Comparison of ENCODE assay signal across 22 cellular contexts in the genomic region with DNA sequence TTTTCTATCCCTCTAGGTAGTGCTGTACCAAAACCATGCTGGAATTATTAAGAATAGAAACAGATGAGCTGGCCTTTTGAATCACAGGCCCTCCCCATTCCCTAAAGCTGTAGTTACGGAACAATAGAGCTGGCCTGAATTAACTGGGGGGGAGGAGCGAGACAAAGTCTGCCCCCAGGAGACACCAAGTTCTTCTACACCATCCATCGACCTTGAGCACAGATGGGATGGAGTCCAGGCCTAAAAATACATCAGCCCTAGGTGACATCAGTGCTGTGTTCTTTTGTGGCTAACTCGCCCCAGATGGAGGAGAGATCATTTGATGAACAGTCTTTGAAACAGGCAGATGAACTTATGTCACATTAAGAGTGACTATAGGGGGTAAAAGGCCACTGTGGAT. TPM values are rescaled to one million over a fixed set of nuclear protein-coding genes. Genes with fewer than 3 reads are reported as not detected.
"Had no signal": no experiment of that assay in that cellular context is flagged by ENCODE, and none has a peak within 500 bp of the region (broad histone marks: within the 10 kb centered on the region; RNA-seq: fewer than 3 reads in every experiment).

No MANE protein-coding gene starts in this region.

- H3K36me3 ChIP-seq: ascending aorta, neutrophil, ovary, prostate gland, stomach, suprapubic skin, vagina had no signal

- H3K4me3 ChIP-seq: ascending aorta, ovary, prostate gland, smooth muscle cell, stomach, suprapubic skin, vagina had no signal

- H3K4me1 ChIP-seq: ascending aorta, foreskin keratinocyte, prostate gland, stomach, suprapubic skin, vagina had no signal

- H3K27me3 ChIP-seq: ascending aorta, foreskin keratinocyte, neutrophil, ovary, suprapubic skin, vagina had no signal

- H3K9me3 ChIP-seq: ascending aorta, neutrophil, ovary, prostate gland, stomach, suprapubic skin, vagina had no signal

- H3K27ac ChIP-seq: ascending aorta, foreskin keratinocyte, neutrophil, ovary, prostate gland, stomach, suprapubic skin, vagina had no signal

- DNase-seq: activated CD4-positive, alpha-beta T cell treated with anti-CD3 and anti-CD28 coated beads for 1 hour; activated CD4-positive, alpha-beta T cell treated with anti-CD3 and anti-CD28 coated beads, Interleukin-2, amount 50 U/mL, for 1 hour; activated CD8-positive, alpha-beta T cell treated with anti-CD3 and anti-CD28 coated beads, Interleukin-2, amount 10 ng/mL, durations not matched to agents 7 days and 5 days; activated gamma-delta T cell treated with Interleukin-2 at 50 U/mL for 16 hours; effector memory CD4-positive, alpha-beta T cell; foreskin keratinocyte; hippocampal formation; kidney glomerular epithelial cell; ovary; stimulated activated CD4-positive, alpha-beta T cell treated with anti-CD3 and anti-CD28 coated beads, Interleukin-15, amount 100 ng/mL, for 24 hours; stomach had no signal

- ATAC-seq: activated CD8-positive, alpha-beta T cell treated with anti-CD3 and anti-CD28 coated beads, Interleukin-2, amount 10 ng/mL, durations not matched to agents 7 days and 5 days; foreskin keratinocyte; sciatic nerve; stimulated activated memory B cell treated with anti-CD40 and anti-IgM and Interleukin-4, amounts not matched to agents 10 μg/mL and 1 μg/mL and 100 μg/mL, for 72 hours had no signal

RNA-seq across cellular contexts. Expression of gene LHFPL1, which starts 49.6 kb away (rescaled TPM):
- total RNA-seq: activated T-helper 1 cell treated with anti-CD3 and anti-CD28 coated beads, Interleukin-12 subunit alpha, Interleukin-12 subunit beta, Interleukin-2, Interleukin-4 antibody, amounts not matched to agents 30 ng/mL and 10 ng/mL and 1 ng/mL, durations not matched to agents 14 hours and 24 hours and 36 hours; ascending aorta; glomerular endothelial cell; sciatic nerve; stomach; suprapubic skin; vagina had no signal
- polyA plus RNA-seq: adipose tissue had no signal
